In genomic region chr20:50211065-50211464, GRCh38 we compare ENCODE assay signal across 14 cellular contexts. TPM values are rescaled to one million over a fixed set of nuclear protein-coding genes. Genes with fewer than 3 reads are reported as not detected.
DNase-seq lines count a peak whose midpoint lies in the region; ATAC-seq and TF ChIP-seq lines count a peak whose summit lies in the region.
"Had no signal": no experiment of that assay in that cellular context is flagged by ENCODE, and none has a peak within 500 bp of the region (broad histone marks: within the 10 kb centered on the region; RNA-seq: fewer than 3 reads in every experiment).

No MANE protein-coding gene starts in this region.

- H3K9ac ChIP-seq in BLaER1: no peak overlapping the region

- H3K27ac ChIP-seq in BLaER1 (no peak overlapping the region), VCaP (peak overlapping the region; percentile 20; the same call in 1 of the 2 replicates), heart right ventricle (no peak overlapping the region)

- H3K4me1 ChIP-seq in BLaER1: peaks cover 33% of the 10 kb centered on the region
- peaks cover 0 to 10% (median 0%) of the 10 kb centered on the region in 9 donors for H3K4me1 ChIP-seq in heart right ventricle
- H3K4me1 ChIP-seq: HAP-1 had no signal

- H3K4me1 Mint-ChIP-seq in Calu3 (ENCODE audit: low read depth, unreplicated experiment) (peaks cover 52% of the 10 kb centered on the region), progenitor cell of endocrine pancreas (ENCODE audit: low read depth) (peaks cover 18% of the 10 kb centered on the region), chondrocyte (ENCODE audit: low read depth) (peaks cover 5% of the 10 kb centered on the region)
- H3K4me1 Mint-ChIP-seq: B cell had no signal

- no peak for DNase-seq in Calu3
- no peak for DNase-seq in progenitor cell of endocrine pancreas (ENCODE audit: low spot score, unreplicated experiment)
- DNase-seq in chondrocyte (ENCODE audit: low spot score): no peak
- no peak for DNase-seq in heart right ventricle
- no peak for DNase-seq in activated CD4-positive, CD25-positive, alpha-beta regulatory T cell treated with anti-CD3 and anti-CD28 coated beads, Interleukin-2, amount 50 U/mL, for 72 hours
- DNase-seq: CD8-positive, alpha-beta T cell; COR-L47; GF-D8; GOT3 had no signal

- peak overlapping the region; percentile 64 for H3K27ac Mint-ChIP-seq in Calu3 (ENCODE audit: unreplicated experiment)
- peak overlapping the region; percentile 89 for H3K27ac Mint-ChIP-seq in progenitor cell of endocrine pancreas
- H3K27ac Mint-ChIP-seq in chondrocyte (ENCODE audit: unreplicated experiment): no peak overlapping the region
- H3K27ac Mint-ChIP-seq: B cell; CD14-positive monocyte; CD8-positive, alpha-beta T cell had no signal

- ATAC-seq in heart right ventricle: no peak
- ATAC-seq: CD8-positive, alpha-beta T cell had no signal

- CTCF ChIA-PET in Calu3 (lab: Charles Lee): interaction anchor here (0.5 to 1.1 kb wide), 8 partner anchors 15 to 187 kb away, joined by 3 to 8 read pairs (median 4); no protein-coding TSS in a partner anchor

- H3K27me3 Mint-ChIP-seq in Calu3 (ENCODE audit: unreplicated experiment): no peaks in the 10 kb centered on the region
- peaks cover 3% of the 10 kb centered on the region for H3K27me3 Mint-ChIP-seq in progenitor cell of endocrine pancreas
- peaks cover 4% of the 10 kb centered on the region for H3K27me3 Mint-ChIP-seq in chondrocyte (ENCODE audit: low read depth)

- peaks cover 5% of the 10 kb centered on the region for H3K36me3 Mint-ChIP-seq in Calu3 (ENCODE audit: insufficient read depth, unreplicated experiment)
- no peaks in the 10 kb centered on the region for H3K36me3 Mint-ChIP-seq in progenitor cell of endocrine pancreas (ENCODE audit: insufficient read depth)
- H3K36me3 Mint-ChIP-seq in chondrocyte (ENCODE audit: low read depth): peaks cover 2% of the 10 kb centered on the region
- H3K36me3 Mint-ChIP-seq: CD8-positive, alpha-beta T cell had no signal

- H3K4me3 Mint-ChIP-seq in Calu3 (ENCODE audit: low read depth, unreplicated experiment): no peak overlapping the region
- no peak overlapping the region for H3K4me3 Mint-ChIP-seq in progenitor cell of endocrine pancreas (ENCODE audit: low read depth)
- H3K4me3 Mint-ChIP-seq in chondrocyte (ENCODE audit: unreplicated experiment): no peak overlapping the region
- H3K4me3 Mint-ChIP-seq: B cell; CD14-positive monocyte; CD8-positive, alpha-beta T cell had no signal

- H3K9me3 ChIP-seq in BLaER1: no peaks in the 10 kb centered on the region
- H3K9me3 ChIP-seq in heart right ventricle: no peaks in the 10 kb centered on the region
- H3K9me3 ChIP-seq: HAP-1 had no signal

- TF ChIP-seq CTCF in Calu3 (IDR thresholded peaks at IDR 0.05; ENCODE audit: unreplicated experiment) (no peak), VCaP (conservative IDR thresholded peaks at IDR 0.05) (no peak), progenitor cell of endocrine pancreas (IDR thresholded peaks at IDR 0.05; ENCODE audit: unreplicated experiment) (no peak), chondrocyte (IDR thresholded peaks at IDR 0.05) (no peak), heart right ventricle (IDR thresholded peaks at IDR 0.05) (no peak)

- H3K4me2 ChIP-seq in BLaER1: peak overlapping the region; percentile 44

- no peaks in the 10 kb centered on the region for H4K20me1 ChIP-seq in BLaER1

- H3K9me3 Mint-ChIP-seq in Calu3 (ENCODE audit: low read depth, unreplicated experiment) (no peaks in the 10 kb centered on the region), progenitor cell of endocrine pancreas (ENCODE audit: low read depth) (no peaks in the 10 kb centered on the region), chondrocyte (ENCODE audit: low read depth) (no peaks in the 10 kb centered on the region)
- H3K9me3 Mint-ChIP-seq: CD8-positive, alpha-beta T cell had no signal

- H3K4me3 ChIP-seq in BLaER1: no peak overlapping the region
- H3K4me3 ChIP-seq in heart right ventricle: no peak overlapping the region
- H3K4me3 ChIP-seq: HAP-1 had no signal

- intact Hi-C loops in Calu3 (cut with micrococcal nuclease; ENCODE audit: unreplicated experiment) (no loop called here), heart right ventricle (cut with DNase I) (no loop called here)

- H3K27me3 ChIP-seq in BLaER1 (no peaks in the 10 kb centered on the region), heart right ventricle (peaks cover 0 to 14% (median 0%) of the 10 kb centered on the region in 7 donors)

- BruUV-seq in Calu3 (replicated peaks; lab: Mats Ljungman, UMichigan): no TSS peak

- no peaks in the 10 kb centered on the region for H3K36me3 ChIP-seq in BLaER1
- H3K36me3 ChIP-seq in heart right ventricle: no peaks in the 10 kb centered on the region
- H3K36me3 ChIP-seq: HAP-1 had no signal

- WGBS in heart right ventricle, 2 donors: 83 to 89% methylated on average over 5 of the region's 5 CpGs

RNA-seq across cellular contexts. Expression of gene CEBPB, which starts 20.4 kb away (rescaled TPM):
- total RNA-seq in Calu3 (2022) (137 and 147 TPM in 2 replicates), progenitor cell of endocrine pancreas (19.6 and 21.3 TPM in 2 replicates), chondrocyte (20.4 to 81.4 TPM (median 78.7 TPM) in 3 replicates), heart right ventricle (100 to 1,000 TPM in 1 of 10 donors, 10 to 100 TPM in 9; 28.9 to 104 (median 42.3) TPM)
- 10 to 100 TPM; 20.9 to 44.1 TPM for polyA plus RNA-seq in heart right ventricle

RNA-seq across cellular contexts. Expression of gene PEDS1, which starts 57.5 kb away (rescaled TPM):
- total RNA-seq in Calu3 (2022) (36.0 and 37.5 TPM in 2 replicates), progenitor cell of endocrine pancreas (26.0 and 31.0 TPM in 2 replicates), chondrocyte (36.8 to 42.3 TPM (median 41.4 TPM) in 3 replicates), heart right ventricle (10 to 100 TPM; 12.2 to 36.2 (median 19.4) TPM)
- polyA plus RNA-seq in heart right ventricle: 10 to 100 TPM; 31.1 to 40.2 TPM
